1 cellular context compared by ENCODE assay signal in genomic region chr6:146857180-146857959, GRCh38.
TF ChIP-seq lines count a peak whose summit lies in the region.

No MANE protein-coding gene starts in this region.

TF ChIP-seq in K562, 482 proteins besides CTCF, POLR2A, EP300 and RAD21 (continued from another document and continues in another):
- TF ChIP-seq MGA (IDR thresholded peaks at IDR 0.05) (peak; percentile 63; the same call in 1 of the 2 replicates), SMAD1 (IDR thresholded peaks at IDR 0.05; ENCODE audit: low read depth, low read length, partially characterized antibody) (peak; percentile 33), ZNF12 (CRISPR knock-in tag; IDR thresholded peaks at IDR 0.05) (no peak), NFIX (CRISPR knock-in tag; IDR thresholded peaks at IDR 0.05; ENCODE audit: low read depth) (no peak), L3MBTL2 (IDR thresholded peaks at IDR 0.05) (peak; percentile 79), POLR3A (IDR thresholded peaks at IDR 0.05; ENCODE audit: borderline replicate concordance, extremely low read depth, insufficient read depth, insufficient read length) (no peak), ZC3H4 (CRISPR knock-in tag; IDR thresholded peaks at IDR 0.05; ENCODE audit: borderline replicate concordance) (no peak), SP2 (IDR thresholded peaks at IDR 0.05; ENCODE audit: extremely low read depth, low read depth, low read length, poor library complexity, severe bottlenecking) (no peak), MTA1 (IDR thresholded peaks at IDR 0.05; ENCODE audit: borderline replicate concordance) (peak; percentile 68; the same call in 1 of the 2 replicates), NCOR1 (IDR thresholded peaks at IDR 0.05) (peak; percentile 60), ZBTB43 (CRISPR knock-in tag; IDR thresholded peaks at IDR 0.05) (no peak), KAT7 (CRISPR knock-in tag; IDR thresholded peaks at IDR 0.05; ENCODE audit: borderline replicate concordance) (peak; percentile 99), ZC3H8 (IDR thresholded peaks at IDR 0.05) (no peak), POLR2AphosphoS5 (IDR thresholded peaks at IDR 0.05; ENCODE audit: control insufficient read depth, insufficient read depth, low read depth, low read length) (0 out of 2 replicates have a peak, but pooled peaks have one; percentile 20), POLR2G (IDR thresholded peaks at IDR 0.05; ENCODE audit: low read depth, low read length) (peak; percentile 78), E2F4 (CRISPR knock-in tag; IDR thresholded peaks at IDR 0.05; ENCODE audit: low read depth) (no peak), SNAPC5 (CRISPR knock-in tag; IDR thresholded peaks at IDR 0.05) (no peak), RAD51 (IDR thresholded peaks at IDR 0.05; ENCODE audit: borderline replicate concordance, low read depth) (no peak), SMARCA5 (IDR thresholded peaks at IDR 0.05) (no peak), CREB1 (IDR thresholded peaks at IDR 0.05) (peak; percentile 90), CREB1 (CRISPR knock-in tag; IDR thresholded peaks at IDR 0.05) (peak; percentile 81), SIN3A (IDR thresholded peaks at IDR 0.05; ENCODE audit: borderline replicate concordance in 2 of 2, control insufficient read depth in 1 of 2, low read depth in 2 of 2, low read length in 2 of 2) (peak in 1 of 2 experiments; percentile 39; a peak in 1 of 4 replicates), HMG20A (CRISPR knock-in tag; conservative IDR thresholded peaks at IDR 0.05) (peak; percentile 77; the same call in 1 of the 2 replicates), ZNF707 (CRISPR knock-in tag; conservative IDR thresholded peaks at IDR 0.05) (no peak), ZNF668 (CRISPR knock-in tag; IDR thresholded peaks at IDR 0.05) (0 out of 2 replicates have a peak, but pooled peaks have one; percentile 30), ATF1 (CRISPR knock-in tag; IDR thresholded peaks at IDR 0.05) (no peak), ATF1 (tag; IDR thresholded peaks at IDR 0.05) (peak; percentile 95), NKRF (IDR thresholded peaks at IDR 0.05; ENCODE audit: borderline replicate concordance) (no peak), LEF1 (IDR thresholded peaks at IDR 0.05) (no peak; the same call in 1 of the 2 replicates), HMGXB4 (CRISPR knock-in tag; IDR thresholded peaks at IDR 0.05) (no peak), ZNF766 (CRISPR knock-in tag; conservative IDR thresholded peaks at IDR 0.05) (peak; percentile 85), TAL1 (IDR thresholded peaks at IDR 0.05) (no peak), ZBTB11 (CRISPR knock-in tag; IDR thresholded peaks at IDR 0.05) (peak in 1 of 3 experiments; percentile 61; a peak in 1 of 6 replicates), ID3 (CRISPR knock-in tag; IDR thresholded peaks at IDR 0.05) (no peak), ID3 (tag; IDR thresholded peaks at IDR 0.05) (peak; percentile 83), MIER1 (IDR thresholded peaks at IDR 0.05; ENCODE audit: low read depth) (no peak), ZC3H11A (IDR thresholded peaks at IDR 0.05; ENCODE audit: low read depth, low read length) (0 out of 2 replicates have a peak, but pooled peaks have one; percentile 69), IRF9 (tag; IDR thresholded peaks at IDR 0.05) (peak; percentile 98)
